ENCODE assay signal across 1 cellular context in genomic region chr4:3473251-3473942, GRCh38.
TF ChIP-seq lines count a peak whose summit lies in the region.

No MANE protein-coding gene starts in this region.

TF ChIP-seq in H1, 55 proteins besides CTCF, POLR2A, EP300 and RAD21:
- TF ChIP-seq FOSL1 (IDR thresholded peaks at IDR 0.05; ENCODE audit: insufficient read depth, low read depth, low read length): no peak
- TF ChIP-seq CHD2 (IDR thresholded peaks at IDR 0.05; ENCODE audit: low read length): no peak
- no peak for TF ChIP-seq RXRA (IDR thresholded peaks at IDR 0.05; ENCODE audit: insufficient read depth, low read depth, low read length)
- TF ChIP-seq GTF2F1 (IDR thresholded peaks at IDR 0.05; ENCODE audit: borderline replicate concordance, low read depth, low read length): no peak
- TF ChIP-seq BRCA1 (IDR thresholded peaks at IDR 0.05; ENCODE audit: low read depth, low read length): no peak
- TF ChIP-seq MAFK (IDR thresholded peaks at IDR 0.05; ENCODE audit: low read depth, low read length): no peak
TF ChIP-seq in H1: peak in this region for 0.
